ENCODE assay signal across 1 cellular context in the genomic region with DNA sequence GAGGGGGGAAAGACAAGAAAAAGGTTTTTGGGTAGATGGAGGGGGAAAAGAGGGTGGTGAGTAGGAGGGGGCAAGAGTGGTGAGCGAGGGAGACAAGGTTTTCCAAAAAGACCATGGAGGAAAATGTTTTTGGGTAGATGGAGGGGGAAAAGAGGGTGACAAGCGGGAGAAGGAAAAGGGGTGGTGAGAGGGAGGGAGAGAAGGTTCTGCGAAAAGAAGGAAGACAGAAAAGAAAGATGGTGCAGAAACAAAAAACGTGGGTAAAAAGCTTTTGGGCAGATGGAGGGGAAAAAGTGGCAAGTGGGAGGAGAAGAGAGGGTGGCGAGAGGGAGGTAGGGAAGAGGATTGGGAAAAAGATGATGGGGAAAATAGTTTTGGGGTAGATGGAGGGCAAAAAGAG.
TF ChIP-seq lines count a peak whose summit lies in the region.

No MANE protein-coding gene starts in this region.

TF ChIP-seq in GM23338, 12 proteins besides CTCF, POLR2A, EP300 and RAD21 (continued from another document):
- TF ChIP-seq, protein P1, sequence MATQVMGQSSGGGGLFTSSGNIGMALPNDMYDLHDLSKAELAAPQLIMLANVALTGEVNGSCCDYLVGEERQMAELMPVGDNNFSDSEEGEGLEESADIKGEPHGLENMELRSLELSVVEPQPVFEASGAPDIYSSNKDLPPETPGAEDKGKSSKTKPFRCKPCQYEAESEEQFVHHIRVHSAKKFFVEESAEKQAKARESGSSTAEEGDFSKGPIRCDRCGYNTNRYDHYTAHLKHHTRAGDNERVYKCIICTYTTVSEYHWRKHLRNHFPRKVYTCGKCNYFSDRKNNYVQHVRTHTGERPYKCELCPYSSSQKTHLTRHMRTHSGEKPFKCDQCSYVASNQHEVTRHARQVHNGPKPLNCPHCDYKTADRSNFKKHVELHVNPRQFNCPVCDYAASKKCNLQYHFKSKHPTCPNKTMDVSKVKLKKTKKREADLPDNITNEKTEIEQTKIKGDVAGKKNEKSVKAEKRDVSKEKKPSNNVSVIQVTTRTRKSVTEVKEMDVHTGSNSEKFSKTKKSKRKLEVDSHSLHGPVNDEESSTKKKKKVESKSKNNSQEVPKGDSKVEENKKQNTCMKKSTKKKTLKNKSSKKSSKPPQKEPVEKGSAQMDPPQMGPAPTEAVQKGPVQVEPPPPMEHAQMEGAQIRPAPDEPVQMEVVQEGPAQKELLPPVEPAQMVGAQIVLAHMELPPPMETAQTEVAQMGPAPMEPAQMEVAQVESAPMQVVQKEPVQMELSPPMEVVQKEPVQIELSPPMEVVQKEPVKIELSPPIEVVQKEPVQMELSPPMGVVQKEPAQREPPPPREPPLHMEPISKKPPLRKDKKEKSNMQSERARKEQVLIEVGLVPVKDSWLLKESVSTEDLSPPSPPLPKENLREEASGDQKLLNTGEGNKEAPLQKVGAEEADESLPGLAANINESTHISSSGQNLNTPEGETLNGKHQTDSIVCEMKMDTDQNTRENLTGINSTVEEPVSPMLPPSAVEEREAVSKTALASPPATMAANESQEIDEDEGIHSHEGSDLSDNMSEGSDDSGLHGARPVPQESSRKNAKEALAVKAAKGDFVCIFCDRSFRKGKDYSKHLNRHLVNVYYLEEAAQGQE (IDR thresholded peaks at IDR 0.05; ENCODE audit: unreplicated experiment), result no peak
- TF ChIP-seq, protein P2, sequence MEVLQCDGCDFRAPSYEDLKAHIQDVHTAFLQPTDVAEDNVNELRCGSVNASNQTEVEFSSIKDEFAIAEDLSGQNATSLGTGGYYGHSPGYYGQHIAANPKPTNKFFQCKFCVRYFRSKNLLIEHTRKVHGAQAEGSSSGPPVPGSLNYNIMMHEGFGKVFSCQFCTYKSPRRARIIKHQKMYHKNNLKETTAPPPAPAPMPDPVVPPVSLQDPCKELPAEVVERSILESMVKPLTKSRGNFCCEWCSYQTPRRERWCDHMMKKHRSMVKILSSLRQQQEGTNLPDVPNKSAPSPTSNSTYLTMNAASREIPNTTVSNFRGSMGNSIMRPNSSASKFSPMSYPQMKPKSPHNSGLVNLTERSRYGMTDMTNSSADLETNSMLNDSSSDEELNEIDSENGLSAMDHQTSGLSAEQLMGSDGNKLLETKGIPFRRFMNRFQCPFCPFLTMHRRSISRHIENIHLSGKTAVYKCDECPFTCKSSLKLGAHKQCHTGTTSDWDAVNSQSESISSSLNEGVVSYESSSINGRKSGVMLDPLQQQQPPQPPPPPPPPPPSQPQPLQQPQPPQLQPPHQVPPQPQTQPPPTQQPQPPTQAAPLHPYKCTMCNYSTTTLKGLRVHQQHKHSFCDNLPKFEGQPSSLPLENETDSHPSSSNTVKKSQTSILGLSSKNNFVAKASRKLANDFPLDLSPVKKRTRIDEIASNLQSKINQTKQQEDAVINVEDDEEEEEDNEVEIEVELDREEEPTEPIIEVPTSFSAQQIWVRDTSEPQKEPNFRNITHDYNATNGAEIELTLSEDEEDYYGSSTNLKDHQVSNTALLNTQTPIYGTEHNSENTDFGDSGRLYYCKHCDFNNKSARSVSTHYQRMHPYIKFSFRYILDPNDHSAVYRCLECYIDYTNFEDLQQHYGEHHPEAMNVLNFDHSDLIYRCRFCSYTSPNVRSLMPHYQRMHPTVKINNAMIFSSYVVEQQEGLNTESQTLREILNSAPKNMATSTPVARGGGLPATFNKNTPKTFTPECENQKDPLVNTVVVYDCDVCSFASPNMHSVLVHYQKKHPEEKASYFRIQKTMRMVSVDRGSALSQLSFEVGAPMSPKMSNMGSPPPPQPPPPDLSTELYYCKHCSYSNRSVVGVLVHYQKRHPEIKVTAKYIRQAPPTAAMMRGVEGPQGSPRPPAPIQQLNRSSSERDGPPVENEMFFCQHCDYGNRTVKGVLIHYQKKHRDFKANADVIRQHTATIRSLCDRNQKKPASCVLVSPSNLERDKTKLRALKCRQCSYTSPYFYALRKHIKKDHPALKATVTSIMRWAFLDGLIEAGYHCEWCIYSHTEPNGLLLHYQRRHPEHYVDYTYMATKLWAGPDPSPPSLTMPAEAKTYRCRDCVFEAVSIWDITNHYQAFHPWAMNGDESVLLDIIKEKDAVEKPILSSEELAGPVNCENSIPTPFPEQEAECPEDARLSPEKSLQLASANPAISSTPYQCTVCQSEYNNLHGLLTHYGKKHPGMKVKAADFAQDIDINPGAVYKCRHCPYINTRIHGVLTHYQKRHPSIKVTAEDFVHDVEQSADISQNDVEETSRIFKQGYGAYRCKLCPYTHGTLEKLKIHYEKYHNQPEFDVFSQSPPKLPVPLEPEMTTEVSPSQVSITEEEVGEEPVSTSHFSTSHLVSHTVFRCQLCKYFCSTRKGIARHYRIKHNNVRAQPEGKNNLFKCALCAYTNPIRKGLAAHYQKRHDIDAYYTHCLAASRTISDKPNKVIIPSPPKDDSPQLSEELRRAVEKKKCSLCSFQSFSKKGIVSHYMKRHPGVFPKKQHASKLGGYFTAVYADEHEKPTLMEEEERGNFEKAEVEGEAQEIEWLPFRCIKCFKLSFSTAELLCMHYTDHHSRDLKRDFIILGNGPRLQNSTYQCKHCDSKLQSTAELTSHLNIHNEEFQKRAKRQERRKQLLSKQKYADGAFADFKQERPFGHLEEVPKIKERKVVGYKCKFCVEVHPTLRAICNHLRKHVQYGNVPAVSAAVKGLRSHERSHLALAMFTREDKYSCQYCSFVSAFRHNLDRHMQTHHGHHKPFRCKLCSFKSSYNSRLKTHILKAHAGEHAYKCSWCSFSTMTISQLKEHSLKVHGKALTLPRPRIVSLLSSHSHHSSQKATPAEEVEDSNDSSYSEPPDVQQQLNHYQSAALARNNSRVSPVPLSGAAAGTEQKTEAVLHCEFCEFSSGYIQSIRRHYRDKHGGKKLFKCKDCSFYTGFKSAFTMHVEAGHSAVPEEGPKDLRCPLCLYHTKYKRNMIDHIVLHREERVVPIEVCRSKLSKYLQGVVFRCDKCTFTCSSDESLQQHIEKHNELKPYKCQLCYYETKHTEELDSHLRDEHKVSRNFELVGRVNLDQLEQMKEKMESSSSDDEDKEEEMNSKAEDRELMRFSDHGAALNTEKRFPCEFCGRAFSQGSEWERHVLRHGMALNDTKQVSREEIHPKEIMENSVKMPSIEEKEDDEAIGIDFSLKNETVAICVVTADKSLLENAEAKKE (CRISPR knock-in tag; IDR thresholded peaks at IDR 0.05), result no peak
- TF ChIP-seq EZH2 (IDR thresholded peaks at IDR 0.05; ENCODE audit: low read depth, unreplicated experiment) (no peak), STAT1 (IDR thresholded peaks at IDR 0.05; ENCODE audit: unreplicated experiment) (no peak), CREB1 (CRISPR knock-in tag; IDR thresholded peaks at IDR 0.05; ENCODE audit: low read depth) (no peak), JUNB (IDR thresholded peaks at IDR 0.05; ENCODE audit: unreplicated experiment) (no peak), ZNF331 (CRISPR knock-in tag; IDR thresholded peaks at IDR 0.05; ENCODE audit: low read depth) (no peak)
- TF ChIP-seq, protein P3, sequence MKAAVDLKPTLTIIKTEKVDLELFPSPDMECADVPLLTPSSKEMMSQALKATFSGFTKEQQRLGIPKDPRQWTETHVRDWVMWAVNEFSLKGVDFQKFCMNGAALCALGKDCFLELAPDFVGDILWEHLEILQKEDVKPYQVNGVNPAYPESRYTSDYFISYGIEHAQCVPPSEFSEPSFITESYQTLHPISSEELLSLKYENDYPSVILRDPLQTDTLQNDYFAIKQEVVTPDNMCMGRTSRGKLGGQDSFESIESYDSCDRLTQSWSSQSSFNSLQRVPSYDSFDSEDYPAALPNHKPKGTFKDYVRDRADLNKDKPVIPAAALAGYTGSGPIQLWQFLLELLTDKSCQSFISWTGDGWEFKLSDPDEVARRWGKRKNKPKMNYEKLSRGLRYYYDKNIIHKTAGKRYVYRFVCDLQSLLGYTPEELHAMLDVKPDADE (IDR thresholded peaks at IDR 0.05), result no peak
